ENCODE assay signal across 18 cellular contexts in genomic region chr3:111848246-111848645, GRCh38.
"Had no signal": no experiment of that assay in that cellular context is flagged by ENCODE, and none has a peak within 500 bp of the region (broad histone marks: within the 10 kb centered on the region; RNA-seq: fewer than 3 reads in every experiment).

No MANE protein-coding gene starts in this region.

- H3K27ac ChIP-seq: ascending aorta, hepatocyte, left lung, neutrophil, parathyroid adenoma, thyroid gland had no signal

- H3K4me3 Mint-ChIP-seq: activated CD4-positive, alpha-beta memory T cell treated with anti-CD3 and anti-CD28 coated beads, Interleukin-2, amount 10 ng/mL, durations not matched to agents 7 days and 5 days; activated naive CD4-positive, alpha-beta T cell treated with anti-CD3 and anti-CD28 coated beads, Interleukin-2, amount 10 ng/mL, durations not matched to agents 7 days and 5 days; activated T-cell treated with anti-CD3 and anti-CD28 coated beads, Interleukin-2, amount 50 U/mL, for 24 hours; naive thymus-derived CD4-positive, alpha-beta T cell; stimulated activated naive B cell treated with anti-CD40 and anti-IgM and Interleukin-4, amounts not matched to agents 10 μg/mL and 1 μg/mL and 100 μg/mL, for 72 hours; WTC11 had no signal

- DNase-seq: activated CD4-positive, alpha-beta memory T cell treated with anti-CD3 and anti-CD28 coated beads, Interleukin-2, amount 10 ng/mL, durations not matched to agents 7 days and 5 days; activated CD4-positive, alpha-beta T cell treated with anti-CD3 and anti-CD28 coated beads for 4 hours; activated naive CD4-positive, alpha-beta T cell treated with anti-CD3 and anti-CD28 coated beads, Interleukin-2, amount 10 ng/mL, durations not matched to agents 7 days and 5 days; activated T-cell treated with anti-CD3 and anti-CD28 coated beads, Interleukin-2, amount 50 U/mL, for 24 hours; dermis blood vessel endothelial cell; erythroblast; islet precursor cell; left lung; mucosa of descending colon; naive thymus-derived CD4-positive, alpha-beta T cell; stimulated activated CD4-positive, alpha-beta T cell treated with anti-CD3 and anti-CD28 coated beads, Interleukin-4, amount 100 ng/mL, for 1 hour; stimulated activated naive B cell treated with anti-CD40 and anti-IgM and Interleukin-4, amounts not matched to agents 10 μg/mL and 1 μg/mL and 100 μg/mL, for 72 hours; thyroid gland had no signal

- H3K36me3 Mint-ChIP-seq: activated naive CD4-positive, alpha-beta T cell treated with anti-CD3 and anti-CD28 coated beads, Interleukin-2, amount 10 ng/mL, durations not matched to agents 7 days and 5 days; naive thymus-derived CD4-positive, alpha-beta T cell; stimulated activated naive B cell treated with anti-CD40 and anti-IgM and Interleukin-4, amounts not matched to agents 10 μg/mL and 1 μg/mL and 100 μg/mL, for 72 hours; WTC11 had no signal

- H3K4me3 ChIP-seq: ascending aorta, hepatocyte, left lung, mucosa of descending colon, thyroid gland had no signal

- ATAC-seq: left lung; mucosa of descending colon; naive thymus-derived CD4-positive, alpha-beta T cell; stimulated activated naive B cell treated with anti-CD40 and anti-IgM and Interleukin-4, amounts not matched to agents 10 μg/mL and 1 μg/mL and 100 μg/mL, for 72 hours; WTC11 had no signal

- H3K27ac Mint-ChIP-seq: activated CD4-positive, alpha-beta memory T cell treated with anti-CD3 and anti-CD28 coated beads, Interleukin-2, amount 10 ng/mL, durations not matched to agents 7 days and 5 days; activated naive CD4-positive, alpha-beta T cell treated with anti-CD3 and anti-CD28 coated beads, Interleukin-2, amount 10 ng/mL, durations not matched to agents 7 days and 5 days; activated T-cell treated with anti-CD3 and anti-CD28 coated beads, Interleukin-2, amount 50 U/mL, for 24 hours; naive thymus-derived CD4-positive, alpha-beta T cell; stimulated activated naive B cell treated with anti-CD40 and anti-IgM and Interleukin-4, amounts not matched to agents 10 μg/mL and 1 μg/mL and 100 μg/mL, for 72 hours; WTC11 had no signal

- H3K36me3 ChIP-seq: ascending aorta, left lung, neutrophil, thyroid gland had no signal

- H3K9me3 ChIP-seq: ascending aorta, left lung, mucosa of descending colon, neutrophil, thyroid gland had no signal

- H3K9me3 Mint-ChIP-seq: activated CD4-positive, alpha-beta memory T cell treated with anti-CD3 and anti-CD28 coated beads, Interleukin-2, amount 10 ng/mL, durations not matched to agents 7 days and 5 days; activated naive CD4-positive, alpha-beta T cell treated with anti-CD3 and anti-CD28 coated beads, Interleukin-2, amount 10 ng/mL, durations not matched to agents 7 days and 5 days; activated T-cell treated with anti-CD3 and anti-CD28 coated beads, Interleukin-2, amount 50 U/mL, for 24 hours; stimulated activated naive B cell treated with anti-CD40 and anti-IgM and Interleukin-4, amounts not matched to agents 10 μg/mL and 1 μg/mL and 100 μg/mL, for 72 hours; WTC11 had no signal

- H3K27me3 ChIP-seq: ascending aorta, hepatocyte, left lung, thyroid gland had no signal

- H3K4me1 ChIP-seq: left lung, parathyroid adenoma, thyroid gland had no signal
